Comparison of ENCODE assay signal across 8 cellular contexts in genomic region chr19:574658-575526, GRCh38. TPM values are rescaled to one million over a fixed set of nuclear protein-coding genes. Genes with fewer than 3 reads are reported as not detected.
DNase-seq lines count a peak whose midpoint lies in the region; ATAC-seq, FAIRE-seq and TF ChIP-seq lines count a peak whose summit lies in the region.

No MANE protein-coding gene starts in this region.

- H3K27ac Mint-ChIP-seq in CD8-positive, alpha-beta memory T cell = peak overlapping the region in 6 of 8 donors; percentile 32 to 77 (median 64)

- peaks cover 0 to 28% (median 0%) of the 10 kb centered on the region in 3 donors for H3K36me3 Mint-ChIP-seq in CD8-positive, alpha-beta memory T cell

- no peak for TF ChIP-seq CTCF in bronchial epithelial cell (IDR thresholded peaks at IDR 0.05; ENCODE audit: insufficient read depth, low read length, severe bottlenecking)
- no peak for TF ChIP-seq CTCF in left lung (IDR thresholded peaks at IDR 0.05)
- no peak for TF ChIP-seq CTCF in testis (IDR thresholded peaks at IDR 0.05)

- CTCF ChIA-PET in CD8-positive, alpha-beta memory T cell (lab: Charles Lee) = interaction anchor here (1.0 to 2.9 kb wide), 4 partner anchors 10 to 159 kb away, joined by 3 to 11 read pairs (median 6); no protein-coding TSS in a partner anchor
- CTCF ChIA-PET in HEK293T (lab: Yijun Ruan, JAX) = no interaction called here

- no peaks in the 10 kb centered on the region for H3K9me3 ChIP-seq in CD8-positive, alpha-beta memory T cell (ENCODE audit: low read length)
- H3K9me3 ChIP-seq in left lung (no peaks in the 10 kb centered on the region), testis (no peaks in the 10 kb centered on the region)

- peak in 1 of 5 donors; percentile 42 for DNase-seq in CD8-positive, alpha-beta memory T cell
- DNase-seq in LHCN-M2 (ENCODE audit: low read depth) (peak; percentile 37), bronchial epithelial cell (ENCODE audit: low read depth) (no peak), left lung (peak in 1 of 2 donors; percentile 80), testis (peak; percentile 65), HEK293T (ENCODE audit: extremely low spot score) (no peak)

- no peak for FAIRE-seq in bronchial epithelial cell (lab: Jason Lieb, UNC)

- intact Hi-C loops in left lung (cut with DNase I) (no loop called here), testis (cut with DNase I; ENCODE audit: low total_unique reads) (no loop called here)

- 30 to 33% methylated on average over 6 to 31 of the region's 32 CpGs for WGBS in testis, 2 donors

- H3K36me3 ChIP-seq in CD8-positive, alpha-beta memory T cell (ENCODE audit: insufficient read depth, low read length) = no peaks in the 10 kb centered on the region
- peaks cover 15% of the 10 kb centered on the region for H3K36me3 ChIP-seq in bronchial epithelial cell (ENCODE audit: control insufficient read depth, insufficient read depth, low read length)
- H3K36me3 ChIP-seq in left lung = peaks cover 0 to 26% of the 10 kb centered on the region in 2 donors
- no peaks in the 10 kb centered on the region for H3K36me3 ChIP-seq in testis (ENCODE audit: low read depth, missing control alignments)

- POLR2A ChIA-PET in CD8-positive, alpha-beta memory T cell (lab: Charles Lee) = interaction anchor here (0.5 kb wide), 1 partner anchor 59 kb away, joined by 6 read pairs; no protein-coding TSS in a partner anchor
- POLR2A ChIA-PET in HEK293T (lab: Yijun Ruan, JAX) = interaction anchor here (0.9 to 1.7 kb wide), 4 partner anchors 9 to 60 kb away, joined by 3 to 9 read pairs (median 4); partner anchors contain the start of gene CDC34

- H3K4me1 Mint-ChIP-seq in CD8-positive, alpha-beta memory T cell = peaks cover 31 to 45% (median 35%) of the 10 kb centered on the region in 3 donors

- ATAC-seq in left lung (peak; percentile 2), HG02870 (IDR thresholded peaks at IDR 0.05; ENCODE audit: unreplicated experiment) (no peak), HG02938 (IDR thresholded peaks at IDR 0.05; ENCODE audit: unreplicated experiment) (no peak)

- H3K4me3 ChIP-seq in CD8-positive, alpha-beta memory T cell (ENCODE audit: low read length) = no peak overlapping the region
- H3K4me3 ChIP-seq in bronchial epithelial cell (ENCODE audit: low read depth, low read length) = peak overlapping the region; percentile 26
- H3K4me3 ChIP-seq in left lung = peak overlapping the region in 1 of 2 donors; percentile 13
- H3K4me3 ChIP-seq in testis = no peak overlapping the region

- no peak for TF ChIP-seq POLR2A in testis (IDR thresholded peaks at IDR 0.05)

- H3K9me3 Mint-ChIP-seq in CD8-positive, alpha-beta memory T cell = peaks cover 0 to under 1% (median 0%) of the 10 kb centered on the region in 5 donors

- H3K4me3 Mint-ChIP-seq in CD8-positive, alpha-beta memory T cell = peak overlapping the region; percentile 61 to 99 (median 74)

- no peaks in the 10 kb centered on the region for H3K27me3 ChIP-seq in CD8-positive, alpha-beta memory T cell (ENCODE audit: insufficient read depth, low read length, poor library complexity, severe bottlenecking)
- H3K27me3 ChIP-seq in bronchial epithelial cell (ENCODE audit: control insufficient read depth, insufficient read depth, low read length) (no peaks in the 10 kb centered on the region), left lung (no peaks in the 10 kb centered on the region), testis (no peaks in the 10 kb centered on the region)

- H3K4me1 ChIP-seq in CD8-positive, alpha-beta memory T cell (ENCODE audit: insufficient read depth, low read length) = peaks cover 23% of the 10 kb centered on the region
- H3K4me1 ChIP-seq in left lung (peaks cover 16 to 48% of the 10 kb centered on the region in 2 donors), testis (peaks cover 49% of the 10 kb centered on the region)

- peak overlapping the region; percentile 65 for H3K27ac ChIP-seq in CD8-positive, alpha-beta memory T cell (ENCODE audit: low read depth, low read length)
- no peak overlapping the region for H3K27ac ChIP-seq in left lung
- peak overlapping the region; percentile 61 to 97 for H3K27ac ChIP-seq in testis

- H3K27me3 Mint-ChIP-seq in CD8-positive, alpha-beta memory T cell = peaks cover 0 to 13% of the 10 kb centered on the region in 2 donors

TF ChIP-seq in HEK293T, 16 proteins besides CTCF, POLR2A, EP300 and RAD21:
- TF ChIP-seq SP1 (IDR thresholded peaks at IDR 0.05) (no peak), CTBP1 (IDR thresholded peaks at IDR 0.05; ENCODE audit: borderline replicate concordance) (no peak), HDGF (IDR thresholded peaks at IDR 0.05; ENCODE audit: borderline replicate concordance) (no peak), L3MBTL2 (conservative IDR thresholded peaks at IDR 0.05) (no peak), FOXK2 (IDR thresholded peaks at IDR 0.05) (no peak)

RNA-seq across cellular contexts. Expression of gene BSG, which starts 2.5 kb away (rescaled TPM):
- total RNA-seq in CD8-positive, alpha-beta memory T cell = 100 to 1,000 TPM; 250 to 262 TPM
- 436 TPM for polyA plus RNA-seq in CD8-positive, alpha-beta memory T cell
- 746 and 758 TPM in 2 replicates for total RNA-seq in LHCN-M2 (2014; rRNA removed)
- 535 TPM for polyA plus RNA-seq in LHCN-M2 (2012)
- 349 and 369 TPM in 2 replicates for total RNA-seq in bronchial epithelial cell
- 100 to 1,000 TPM; 339 to 457 TPM for total RNA-seq in left lung
- 1,000 to 10,000 TPM; 1,391 to 1,458 TPM for total RNA-seq in testis
- 870 TPM for polyA plus RNA-seq in testis (ENCODE audit: insufficient read depth, low read depth, low replicate concordance)

RNA-seq across cellular contexts. Expression of gene HCN2, which starts 14.8 kb away (rescaled TPM):
- total RNA-seq in CD8-positive, alpha-beta memory T cell = under 1 TPM; 0.42 to 0.48 TPM
- polyA plus RNA-seq in CD8-positive, alpha-beta memory T cell = not detected
- total RNA-seq in LHCN-M2 (2014; rRNA removed) (1.4 and 1.9 TPM in 2 replicates), bronchial epithelial cell (under 0.01 and 0.51 TPM in 2 replicates), left lung (under 1 TPM; 0.38 to 0.50 TPM), testis (10 to 100 TPM in 1 of 2 donors, 1 to 10 TPM in 1; 6.6 to 12.4 TPM)
- 8.6 TPM for polyA plus RNA-seq in LHCN-M2 (2012)
- polyA plus RNA-seq in testis (ENCODE audit: insufficient read depth, low read depth, low replicate concordance) = 5.5 TPM

RNA-seq across cellular contexts. Expression of gene GZMM, which starts 31.0 kb away (rescaled TPM):
- total RNA-seq in CD8-positive, alpha-beta memory T cell = 10 to 100 TPM; 48.8 to 50.5 TPM
- 327 TPM for polyA plus RNA-seq in CD8-positive, alpha-beta memory T cell
- total RNA-seq in LHCN-M2 (2014; rRNA removed) = 1.7 TPM in 1 of 2 replicates, not detected in the other
- polyA plus RNA-seq in LHCN-M2 (2012) = 0.15 TPM
- total RNA-seq in bronchial epithelial cell = not detected in 2 replicates
- 1 to 10 TPM; 1.4 TPM for total RNA-seq in left lung
- 1 to 10 TPM in 1 of 2 donors, under 1 TPM in 1; 0.31 to 1.4 TPM for total RNA-seq in testis
- polyA plus RNA-seq in testis (ENCODE audit: insufficient read depth, low read depth, low replicate concordance) = 2.2 TPM

RNA-seq across cellular contexts. Expression of gene CDC34, which starts 43.3 kb away (rescaled TPM):
- total RNA-seq in CD8-positive, alpha-beta memory T cell = 10 to 100 TPM; 56.9 to 57.8 TPM
- polyA plus RNA-seq in CD8-positive, alpha-beta memory T cell = 46.9 TPM
- total RNA-seq in LHCN-M2 (2014; rRNA removed) (64.6 and 69.6 TPM in 2 replicates), bronchial epithelial cell (143 and 169 TPM in 2 replicates), left lung (10 to 100 TPM; 50.9 to 55.5 TPM), testis (100 to 1,000 TPM; 205 to 249 TPM)
- polyA plus RNA-seq in LHCN-M2 (2012) = 71.4 TPM
- 149 TPM for polyA plus RNA-seq in testis (ENCODE audit: insufficient read depth, low read depth, low replicate concordance)

RNA-seq across cellular contexts. Expression of gene POLRMT, which starts 58.4 kb away (rescaled TPM):
- 10 to 100 TPM; 75.2 to 77.3 TPM for total RNA-seq in CD8-positive, alpha-beta memory T cell
- 58.8 TPM for polyA plus RNA-seq in CD8-positive, alpha-beta memory T cell
- 42.4 and 44.4 TPM in 2 replicates for total RNA-seq in LHCN-M2 (2014; rRNA removed)
- 43.3 TPM for polyA plus RNA-seq in LHCN-M2 (2012)
- total RNA-seq in bronchial epithelial cell = 27.5 and 29.0 TPM in 2 replicates
- total RNA-seq in left lung = 10 to 100 TPM; 28.5 to 36.9 TPM
- 100 to 1,000 TPM; 116 to 137 TPM for total RNA-seq in testis
- 178 TPM for polyA plus RNA-seq in testis (ENCODE audit: insufficient read depth, low read depth, low replicate concordance)

Comparison
In these comparisons a context has a peak if more than half of its experiments do, and no peak if none do; other contexts are left out.
1. DNase-seq: peak in LHCN-M2 (single experiment) and testis (single experiment); none in bronchial epithelial cell (single experiment) and HEK293T (single experiment).
2. H3K27ac ChIP-seq: peak in CD8-positive, alpha-beta memory T cell (single experiment) and testis (2 of 2); none in left lung (0 of 2).
3. RNA of gene GZMM, which starts 31.0 kb away (total RNA-seq): 48.8 to 50.5 TPM in CD8-positive, alpha-beta memory T cell; 1.4 TPM in left lung, 0.31 to 1.4 TPM in testis, 1.7 TPM in LHCN-M2 and not detected in bronchial epithelial cell; every median in the first group is over 10 times any median in the second.